ENCODE assay signal across 27 cellular contexts in genomic region chr11:87223816-87224215, GRCh38.
DNase-seq lines count a peak whose midpoint lies in the region; ATAC-seq and TF ChIP-seq lines count a peak whose summit lies in the region.
"Had no signal": no experiment of that assay in that cellular context is flagged by ENCODE, and none has a peak within 500 bp of the region (broad histone marks: within the 10 kb centered on the region; RNA-seq: fewer than 3 reads in every experiment).

No MANE protein-coding gene starts in this region.

- H3K4me3 ChIP-seq in AG09309 (ENCODE audit: control insufficient read depth, low read depth, low read length) (no peak overlapping the region), astrocyte of the cerebellum (ENCODE audit: low read depth, low read length) (no peak overlapping the region), foreskin fibroblast (ENCODE audit: low read depth in 1 of 2, low read length in 2 of 2) (no peak overlapping the region)
- H3K4me3 ChIP-seq: A549, gastroesophageal sphincter, GM12878, left ventricle myocardium inferior, skin epidermis, upper lobe of left lung had no signal

- TF ChIP-seq CTCF in AG09309 (IDR thresholded peaks at IDR 0.05; ENCODE audit: control insufficient read depth, insufficient read depth, low read depth, low read length, missing control alignments) (no peak), astrocyte of the cerebellum (IDR thresholded peaks at IDR 0.05; ENCODE audit: low read depth, low read length, missing control alignments) (no peak), foreskin fibroblast (IDR thresholded peaks at IDR 0.05; ENCODE audit: low read depth, low read length) (no peak)

- DNase-seq in AG09309 (ENCODE audit: low read depth): peak; percentile 33
- peak; percentile 86 for DNase-seq in HCEC 1CT
- DNase-seq in astrocyte of the cerebellum (ENCODE audit: low read depth): peak; percentile 59
- DNase-seq in foreskin fibroblast: peak; percentile 28 to 62
- DNase-seq in activated CD4-positive, alpha-beta T cell treated with anti-CD3 and anti-CD28 coated beads, Interleukin-2, amount 50 U/mL, for 4 hours: no peak
- DNase-seq in D341Med (ENCODE audit: low spot score): no peak
- DNase-seq: activated CD4-positive, alpha-beta T cell treated with anti-CD3 and anti-CD28 coated beads, Interleukin-2, amount 50 U/mL, for 1 hour; activated naive CD4-positive, alpha-beta T cell treated with anti-CD3 and anti-CD28 coated beads, Interleukin-2, amount 10 ng/mL, durations not matched to agents 7 days and 5 days; anterior cingulate cortex; CD8-positive, alpha-beta T cell; DMS153; GF-D8; H9; hypothalamus; left ventricle myocardium inferior; naive B cell; NCI-H1105; NCI-H2029; nucleus accumbens had no signal

- no peak for ATAC-seq in GM18517 (IDR thresholded peaks at IDR 0.05; ENCODE audit: unreplicated experiment)
- ATAC-seq in GM18867 (IDR thresholded peaks at IDR 0.05; ENCODE audit: unreplicated experiment): no peak
- ATAC-seq: A549; CD8-positive, alpha-beta T cell; gastroesophageal sphincter; GM12878; WTC11 had no signal

- in situ Hi-C loops in astrocyte of the cerebellum (cut with HindIII; ENCODE audit: low sequenced_read_pairs): no loop called here

Comparison
In these comparisons a context has a peak if more than half of its experiments do, and no peak if none do; other contexts are left out.
1. DNase-seq: peak in AG09309 (single experiment), HCEC 1CT (single experiment), astrocyte of the cerebellum (single experiment) and foreskin fibroblast (2 of 2); none in activated CD4-positive, alpha-beta T cell treated with anti-CD3 and anti-CD28 coated beads, Interleukin-2, amount 50 U/mL, for 4 hours (0 of 2) and D341Med (single experiment).